In the genomic region with DNA sequence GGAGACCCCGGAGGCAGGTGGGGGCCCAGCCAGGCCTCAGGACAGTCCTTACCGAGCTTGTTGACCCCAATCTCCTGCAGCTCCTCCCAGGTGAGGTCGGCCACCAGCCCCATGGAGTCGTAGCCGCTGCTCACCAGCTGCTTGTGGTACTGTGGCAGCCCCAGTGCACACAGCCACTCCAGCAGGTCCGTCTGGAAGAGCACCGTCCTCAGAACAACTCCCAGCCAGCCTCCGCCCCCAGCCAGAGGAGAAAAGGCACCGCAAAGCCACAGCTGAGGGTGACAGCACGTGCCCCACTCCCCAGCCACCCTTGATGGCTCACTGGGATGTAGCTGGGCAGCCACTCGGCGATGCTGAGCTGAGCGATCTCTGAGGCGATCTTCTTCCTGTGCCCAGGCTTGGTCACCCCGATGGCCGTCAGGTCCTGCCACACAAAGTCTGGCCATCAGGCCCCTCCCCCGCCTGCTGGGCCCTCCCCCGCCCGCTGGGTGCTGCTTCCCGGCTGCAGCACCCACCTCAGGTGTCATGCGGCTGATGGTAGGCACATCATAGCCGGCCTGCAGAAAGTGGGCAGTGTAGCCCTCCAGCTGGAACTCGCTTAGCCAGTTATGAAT, we compare ENCODE assay signal across 19 cellular contexts. TPM values are rescaled to one million over a fixed set of nuclear protein-coding genes. Genes with fewer than 3 reads are reported as not detected.
A peak's percentile ranks its signal among the peaks of the same experiment; 100 is the strongest.
DNase-seq lines count a peak whose midpoint lies in the region; ATAC-seq, FAIRE-seq and TF ChIP-seq lines count a peak whose summit lies in the region.
"Had no signal": no experiment of that assay in that cellular context is flagged by ENCODE, and none has a peak within 500 bp of the region (broad histone marks: within the 10 kb centered on the region; RNA-seq: fewer than 3 reads in every experiment).

No MANE protein-coding gene starts in this region.

- no peak overlapping the region for H3K4me3 ChIP-seq in cardiac muscle cell
- H3K4me3 ChIP-seq: GM23338, K562, MG63 had no signal

- FAIRE-seq in urothelium cell line (lab: Jason Lieb, UNC) (peak; percentile 40), GM19239 (lab: Jason Lieb, UNC) (no peak)
- FAIRE-seq: G401.6 had no signal

- DNase-seq in cardiac muscle cell (ENCODE audit: low read depth in 1 of 2, low spot score in 1 of 2) (no peak), cardiac septum (ENCODE audit: low spot score) (no peak), caudate nucleus (lab: John Stamatoyannopoulos, UW) (no peak), urothelium cell line (ENCODE audit: low spot score) (no peak), GM19239 (ENCODE audit: insufficient read length, low spot score) (no peak), germinal center (ENCODE audit: low spot score) (no peak)
- DNase-seq: NCI-H1417 treated with DMSO at 0.1 percent for 48 hours, NCI-H187, NCI-H446, NCI-H526 treated with DMSO at 0.1 percent for 48 hours, SIG-M5 had no signal

- peaks cover 28% of the 10 kb centered on the region for H3K36me3 ChIP-seq in cardiac muscle cell

- TF ChIP-seq CTCF in cardiac muscle cell (IDR thresholded peaks at IDR 0.05; ENCODE audit: low read depth, low read length) = no peak

- H3K4me1 ChIP-seq in cardiac muscle cell (ENCODE audit: low read depth) = no peaks in the 10 kb centered on the region

- H3K27me3 ChIP-seq in cardiac muscle cell (no peaks in the 10 kb centered on the region), layer of hippocampus (ENCODE audit: control insufficient read depth, insufficient read depth, low read length) (no peaks in the 10 kb centered on the region)
- H3K27me3 ChIP-seq: MG63 had no signal

- H3K27ac ChIP-seq in cardiac muscle cell = peak overlapping the region; percentile 16
- H3K27ac ChIP-seq in caudate nucleus (ENCODE audit: low read depth, low read length) = peak overlapping the region; percentile 94
- H3K27ac ChIP-seq in layer of hippocampus (ENCODE audit: low read depth, low read length) = peak overlapping the region; percentile 65
- H3K27ac ChIP-seq: 22Rv1, C4-2B had no signal

- intact Hi-C loops in cardiac septum (cut with DNase I) = no loop called here

- no peaks in the 10 kb centered on the region for H3K9me3 ChIP-seq in cardiac muscle cell (ENCODE audit: low read depth)
- H3K9me3 ChIP-seq: MG63 had no signal

- no peak for ATAC-seq in HG03045 (IDR thresholded peaks at IDR 0.05; ENCODE audit: unreplicated experiment)

RNA-seq across cellular contexts. Expression of a gene that starts 11.9 kb away (rescaled TPM):
- total RNA-seq in cardiac muscle cell (24.4 and 31.2 TPM in 2 replicates), cardiac septum (48.2 TPM)
- 18.1 and 27.3 TPM in 2 replicates for polyA plus RNA-seq in cardiac muscle cell

RNA-seq across cellular contexts. Expression of a gene that starts 12.9 kb away (rescaled TPM):
- 70.5 and 88.8 TPM in 2 replicates for total RNA-seq in cardiac muscle cell
- 52.8 and 64.4 TPM in 2 replicates for polyA plus RNA-seq in cardiac muscle cell
- total RNA-seq in cardiac septum = 7.7 TPM

RNA-seq across cellular contexts. Expression of a gene that starts 22.1 kb away (rescaled TPM):
- 28.1 and 40.3 TPM in 2 replicates for total RNA-seq in cardiac muscle cell
- 35.2 and 45.5 TPM in 2 replicates for polyA plus RNA-seq in cardiac muscle cell
- 4.7 TPM for total RNA-seq in cardiac septum

RNA-seq across cellular contexts. Expression of a gene that starts 47.0 kb away (rescaled TPM):
- 87.1 and 105 TPM in 2 replicates for total RNA-seq in cardiac muscle cell
- polyA plus RNA-seq in cardiac muscle cell = 74.2 and 93.5 TPM in 2 replicates
- total RNA-seq in cardiac septum = 56.6 TPM

Comparison
In these comparisons a context has a peak if more than half of its experiments do, and no peak if none do; other contexts are left out.
1. H3K27ac ChIP-seq: peak in every context shown above with its lines; median percentile 94 in caudate nucleus; 65 in layer of hippocampus; 16 in cardiac muscle cell.